ENCODE assay signal across 8 cellular contexts in the genomic region with DNA sequence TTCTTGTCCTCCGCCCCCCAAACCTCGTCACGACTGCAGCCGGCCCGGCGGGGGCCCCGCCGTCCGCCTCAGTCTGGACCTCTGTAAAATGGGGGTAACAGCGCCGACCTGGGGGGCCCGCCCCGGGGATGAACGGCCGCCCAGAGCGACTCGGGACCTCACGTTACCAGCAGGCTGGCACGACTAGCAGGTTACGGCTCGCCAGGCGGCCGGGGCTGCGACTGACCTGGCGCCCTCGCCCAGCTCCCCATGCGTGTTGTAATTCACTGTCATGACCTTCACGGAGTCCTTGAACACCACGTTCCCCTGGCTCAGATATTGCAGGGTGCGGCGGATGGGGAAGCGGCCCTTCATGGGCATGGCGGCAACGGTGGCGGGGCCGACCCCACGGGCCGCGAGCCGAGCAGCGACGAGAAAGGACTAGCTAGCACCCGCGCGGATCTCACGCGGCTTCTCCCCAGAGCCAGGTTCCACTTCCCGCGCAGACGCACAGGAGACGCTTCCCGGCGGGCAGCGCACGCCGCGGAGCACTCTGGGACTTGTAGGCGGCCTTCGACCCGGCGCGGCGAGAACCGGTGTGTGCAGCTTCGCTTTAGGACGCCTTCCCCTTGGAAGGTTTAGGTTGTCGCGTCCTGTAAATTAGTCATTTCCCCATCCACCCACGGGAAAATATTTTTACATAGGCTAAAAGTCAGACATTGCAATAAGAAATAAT. TPM values are rescaled to one million over a fixed set of nuclear protein-coding genes. Genes with fewer than 3 reads are reported as not detected.
DNase-seq lines count a peak whose midpoint lies in the region; ATAC-seq and TF ChIP-seq lines count a peak whose summit lies in the region.

A gene (minus strand): TSS at position 481 of the 715 bp plus-strand sequence. CDS start 121 bp downstream, at position 360.

- H3K36me3 ChIP-seq in mammary epithelial cell (ENCODE audit: insufficient read depth, low read length) (peaks cover 4% of the 10 kb centered on the region), smooth muscle cell (ENCODE audit: low read depth) (no peaks in the 10 kb centered on the region)

- peaks cover 6% of the 10 kb centered on the region; the same call in 1 of the 2 replicates for H3K9me3 ChIP-seq in AG04450 (ENCODE audit: control insufficient read depth, insufficient read depth, low read length)
- H3K9me3 ChIP-seq in mammary epithelial cell (replicated peaks; ENCODE audit: insufficient read depth, low read length): no peaks in the 10 kb centered on the region
- no peaks in the 10 kb centered on the region for H3K9me3 ChIP-seq in smooth muscle cell (replicated peaks; ENCODE audit: low read depth)

- dilution Hi-C loops in mammary epithelial cell (cut with HindIII; ENCODE audit: low sequenced_read_pairs): no loop called here

- peak; percentile 96 for ATAC-seq in GM18909 (IDR thresholded peaks at IDR 0.05; ENCODE audit: poor library complexity, unreplicated experiment)
- peak; percentile 95 for ATAC-seq in HG03159 (IDR thresholded peaks at IDR 0.05; ENCODE audit: unreplicated experiment)

- under 1% methylated on average over 21 of the region's 69 CpGs for WGBS in mammary epithelial cell (ENCODE audit: low coverage, missing lambda C conversion rate)
- 1% methylated on average over 69 of the region's 69 CpGs for WGBS in smooth muscle cell (ENCODE audit: low lambda C conversion rate)

- peak; percentile 83 for DNase-seq in AG04450 (ENCODE audit: low read depth, low spot score)
- DNase-seq in NCI-H2227 (lab: John Stamatoyannopoulos, UW; ENCODE audit: unreplicated experiment): peak; percentile 90
- peak; percentile 92 for DNase-seq in mammary epithelial cell
- peak; percentile 94 for DNase-seq in iPS-NIHi7 (ENCODE audit: extremely low spot score)
- peak; percentile 56 for DNase-seq in smooth muscle cell (lab: John Stamatoyannopoulos, UW; ENCODE audit: unreplicated experiment)

- TSS peak; percentile 50 for BruUV-seq in mammary epithelial cell (replicated peaks; lab: Mats Ljungman, UMichigan)

- in situ Hi-C loops in mammary epithelial cell (cut with MboI; ENCODE audit: low sequenced_read_pairs in 2 of 2): no loop called here

- H3F3A ChIP-seq in smooth muscle cell (ENCODE audit: low read depth): no peaks in the 10 kb centered on the region

- intact Hi-C loops in mammary epithelial cell (cut with micrococcal nuclease): no loop called here

- H3K9ac ChIP-seq in mammary epithelial cell (ENCODE audit: insufficient read depth, low read length) (peak within 1 kb of the TSS; percentile 94), smooth muscle cell (ENCODE audit: low read depth) (peak within 1 kb of the TSS; percentile 84)

- H3K27ac ChIP-seq in AG04450 (ENCODE audit: low read depth, low read length) (peak within 1 kb of the TSS; percentile 57), mammary epithelial cell (ENCODE audit: insufficient read depth, low read depth, low read length) (peak within 1 kb of the TSS; percentile 87), smooth muscle cell (ENCODE audit: low read depth) (peak within 1 kb of the TSS; percentile 47)

- peak within 1 kb of the TSS; percentile 93 for H2AFZ ChIP-seq in mammary epithelial cell (ENCODE audit: low read depth, low read length)
- peak within 1 kb of the TSS; percentile 85 for H2AFZ ChIP-seq in smooth muscle cell (ENCODE audit: low read depth)

- H3K4me2 ChIP-seq in mammary epithelial cell (ENCODE audit: insufficient read depth, low read depth, low read length) (peak within 1 kb of the TSS; percentile 88), smooth muscle cell (peak within 1 kb of the TSS; percentile 97)

- POLR2A ChIA-PET in AG04450 (lab: Yijun Ruan, JAX): interaction anchor here (0.6 to 2.0 kb wide), 10 partner anchors 14 to 1684 kb away, joined by 3 to 10 read pairs (median 3); a partner anchor contains a TSS

- H3K27me3 ChIP-seq in AG04450 (ENCODE audit: control insufficient read depth, insufficient read depth, low read length): no peaks in the 10 kb centered on the region
- no peaks in the 10 kb centered on the region for H3K27me3 ChIP-seq in mammary epithelial cell (ENCODE audit: insufficient read depth, low read length)
- no peaks in the 10 kb centered on the region for H3K27me3 ChIP-seq in smooth muscle cell (ENCODE audit: low read depth)

- CTCF ChIA-PET in AG04450 (lab: Charles Lee): interaction anchor here (0.9 to 2.2 kb wide), 2 partner anchors 44 to 139 kb away, joined by 3 to 6 read pairs; no protein-coding TSS in a partner anchor
- CTCF ChIA-PET in mammary epithelial cell (lab: Charles Lee; ENCODE audit: low non-redundant PET): no interaction called here

- TF ChIP-seq CTCF in AG04450 (IDR thresholded peaks at IDR 0.05; ENCODE audit: low read depth, low read length) (no peak), WI38 (IDR thresholded peaks at IDR 0.05; ENCODE audit: low read depth, low read length) (no peak), mammary epithelial cell (conservative IDR thresholded peaks at IDR 0.05 in 1 of 2, IDR thresholded peaks at IDR 0.05 in 1 of 2; ENCODE audit: extremely low read depth in 1 of 2, insufficient read depth in 1 of 2, low read depth in 1 of 2, low read length in 2 of 2) (no peak), smooth muscle cell (IDR thresholded peaks at IDR 0.05; ENCODE audit: borderline replicate concordance, insufficient read depth, poor library complexity, severe bottlenecking) (no peak)

- H3K4me3 ChIP-seq in AG04450 (ENCODE audit: low read depth, low read length) (peak within 1 kb of the TSS; percentile 98), WI38 (ENCODE audit: low read depth, low read length) (peak within 1 kb of the TSS; percentile 88), mammary epithelial cell (replicated peaks in 1 of 3; ENCODE audit: insufficient read depth in 1 of 3, low read depth in 2 of 3, low read length in 3 of 3) (peak within 1 kb of the TSS; percentile 96 to 98 (median 98)), smooth muscle cell (peak within 1 kb of the TSS; percentile 87)

- H4K20me1 ChIP-seq in mammary epithelial cell (ENCODE audit: insufficient read depth, low read length): no peaks in the 10 kb centered on the region
- H4K20me1 ChIP-seq in smooth muscle cell (ENCODE audit: low read depth): peaks cover 6% of the 10 kb centered on the region

- H3K79me2 ChIP-seq in mammary epithelial cell (ENCODE audit: insufficient read depth, low read length) (peaks cover 33% of the 10 kb centered on the region), smooth muscle cell (ENCODE audit: low read depth) (peaks cover 24% of the 10 kb centered on the region)

- peaks cover 14% of the 10 kb centered on the region for H3K4me1 ChIP-seq in mammary epithelial cell (ENCODE audit: insufficient read depth, low read length)
- peaks cover 10% of the 10 kb centered on the region for H3K4me1 ChIP-seq in smooth muscle cell (ENCODE audit: low read depth)

RNA-seq across cellular contexts. Expression of the gene that starts here (rescaled TPM):
- polyA plus RNA-seq in AG04450 (2011; rRNA removed) (17.9 and 22.8 TPM in 2 replicates), mammary epithelial cell (45.6 TPM), smooth muscle cell (22.1 and 33.5 TPM in 2 replicates)
- polyA minus RNA-seq in AG04450 (2011; rRNA and poly(A)+ RNA removed): 5.4 and 6.5 TPM in 2 replicates
- total RNA-seq in mammary epithelial cell (10 to 100 TPM; 15.2 to 62.5 TPM), smooth muscle cell (6.4 and 18.9 TPM in 2 replicates)
- polyA minus RNA-seq in mammary epithelial cell: 18.6 TPM

Comparison
In these comparisons a context has a peak if more than half of its experiments do, and no peak if none do; other contexts are left out.
1. Peak in every context shown above with its lines: DNase-seq, ATAC-seq, H3K4me3 ChIP-seq and H3K27ac ChIP-seq.